ENCODE assay signal across 10 cellular contexts in genomic region chr10:23826399-23826798, GRCh38.
A peak's percentile ranks its signal among the peaks of the same experiment; 100 is the strongest.
DNase-seq lines count a peak whose midpoint lies in the region; ATAC-seq and TF ChIP-seq lines count a peak whose summit lies in the region.
"Had no signal": no experiment of that assay in that cellular context is flagged by ENCODE, and none has a peak within 500 bp of the region (broad histone marks: within the 10 kb centered on the region; RNA-seq: fewer than 3 reads in every experiment).

No MANE protein-coding gene starts in this region.

- peak overlapping the region; percentile 17 for H3K23ac ChIP-seq in neuronal stem cell (ENCODE audit: low read depth, low read length, poor library complexity)

- no peak for TF ChIP-seq CTCF in NB4 (IDR thresholded peaks at IDR 0.05; ENCODE audit: low read depth, low read length)

- POLR2A ChIA-PET in activated CD4-positive, alpha-beta T cell treated with anti-CD3 and anti-CD28 coated beads for 36 hours (lab: Charles Lee): no interaction called here

- no peak overlapping the region for H3K4me3 Mint-ChIP-seq in activated CD4-positive, alpha-beta T cell treated with anti-CD3 and anti-CD28 coated beads for 36 hours

- H3K9me3 ChIP-seq in neuronal stem cell (replicated peaks in 1 of 2; ENCODE audit: control insufficient read depth in 2 of 2, insufficient read depth in 1 of 2, low read depth in 1 of 2, low read length in 2 of 2): no peaks in the 10 kb centered on the region

- no peaks in the 10 kb centered on the region for H3K9me3 Mint-ChIP-seq in activated CD4-positive, alpha-beta T cell treated with anti-CD3 and anti-CD28 coated beads for 36 hours (ENCODE audit: low read depth)

- no peak overlapping the region for H3K27ac ChIP-seq in neuronal stem cell (replicated peaks; ENCODE audit: low read length)

- H3K4me3 ChIP-seq in NB4 (ENCODE audit: low read depth, low read length) (no peak overlapping the region), neuronal stem cell (ENCODE audit: low read length in 2 of 2) (no peak overlapping the region)

- H2BK5ac ChIP-seq in neuronal stem cell (ENCODE audit: low read length): no peak overlapping the region

- no peak overlapping the region for H4K8ac ChIP-seq in neuronal stem cell (ENCODE audit: low read depth, low read length)

- H3K27me3 ChIP-seq in neuronal stem cell (ENCODE audit: control insufficient read depth in 3 of 3, insufficient read depth in 3 of 3, low read depth in 1 of 3, low read length in 3 of 3): no peaks in the 10 kb centered on the region

- no CpG with 5 or more reads among the region's 9 CpGs for WGBS in neuronal stem cell (ENCODE audit: extremely low coverage in 2 of 2, insufficient read length in 2 of 2, insufficient replicate concordance in 1 of 2), 2 donors

- no peaks in the 10 kb centered on the region for H3K4me1 Mint-ChIP-seq in activated CD4-positive, alpha-beta T cell treated with anti-CD3 and anti-CD28 coated beads for 36 hours

- no peak overlapping the region for H3K4me2 ChIP-seq in neuronal stem cell (ENCODE audit: insufficient read depth, low read length, poor library complexity, severe bottlenecking)

- no peak overlapping the region for H3K18ac ChIP-seq in neuronal stem cell (ENCODE audit: low read length)

- peak; percentile 6 for DNase-seq in activated CD4-positive, alpha-beta T cell treated with anti-CD3 and anti-CD28 coated beads for 36 hours
- no peak for DNase-seq in activated CD4-positive, alpha-beta T cell treated with anti-CD3 and anti-CD28 coated beads, Interleukin-2, amount 50 U/mL, for 1 hour
- DNase-seq in NB4 (ENCODE audit: low read depth) (peak; percentile 41), dermis blood vessel endothelial cell (peak; percentile 0), neuronal stem cell (ENCODE audit: low spot score) (peak; percentile 40), activated gamma-delta T cell (lab: John Stamatoyannopoulos, UW) (no peak), DMS79 treated with DMSO at 0.1 percent for 48 hours (lab: John Stamatoyannopoulos, UW) (no peak), anterior cingulate cortex (lab: John Stamatoyannopoulos, UW) (no peak)
- DNase-seq: activated CD4-positive, alpha-beta T cell treated with anti-CD3 and anti-CD28 coated beads, Interleukin-2, amount 50 U/mL, for 48 hours; occipital lobe had no signal

- no peak overlapping the region for H3K14ac ChIP-seq in neuronal stem cell (ENCODE audit: low read length)

- H3K36me3 Mint-ChIP-seq in activated CD4-positive, alpha-beta T cell treated with anti-CD3 and anti-CD28 coated beads for 36 hours (ENCODE audit: low read depth): no peaks in the 10 kb centered on the region

- ATAC-seq in activated CD4-positive, alpha-beta T cell treated with anti-CD3 and anti-CD28 coated beads for 36 hours: no peak

- no peak overlapping the region for H2BK120ac ChIP-seq in neuronal stem cell (ENCODE audit: low read depth, low read length)

- CTCF ChIA-PET in activated CD4-positive, alpha-beta T cell treated with anti-CD3 and anti-CD28 coated beads for 36 hours (lab: Charles Lee): no interaction called here

- H3K36me3 ChIP-seq in neuronal stem cell (replicated peaks in 1 of 2; ENCODE audit: control insufficient read depth in 2 of 2, insufficient read depth in 2 of 2, low read length in 2 of 2): no peaks in the 10 kb centered on the region

- H3K4me1 ChIP-seq in neuronal stem cell (ENCODE audit: control insufficient read depth in 2 of 2, insufficient read depth in 1 of 2, low read depth in 1 of 2, low read length in 2 of 2): no peaks in the 10 kb centered on the region

- H2BK15ac ChIP-seq in neuronal stem cell (ENCODE audit: low read length): no peak overlapping the region

- TF ChIP-seq POLR2A in NB4 (IDR thresholded peaks at IDR 0.05; ENCODE audit: extremely low read depth, insufficient read length): no peak

- intact Hi-C loops in activated CD4-positive, alpha-beta T cell treated with anti-CD3 and anti-CD28 coated beads for 36 hours (cut with DNase I, micrococcal nuclease): no loop called here

- no peak overlapping the region for H3K9ac ChIP-seq in neuronal stem cell (ENCODE audit: low read depth, low read length, poor library complexity)

- no peak overlapping the region for H3K27ac Mint-ChIP-seq in activated CD4-positive, alpha-beta T cell treated with anti-CD3 and anti-CD28 coated beads for 36 hours

- no peak overlapping the region for H2AK5ac ChIP-seq in neuronal stem cell (ENCODE audit: low read depth, low read length)

- H2BK12ac ChIP-seq in neuronal stem cell (ENCODE audit: low read length): no peak overlapping the region

- no peak overlapping the region for H4K91ac ChIP-seq in neuronal stem cell (ENCODE audit: low read depth, low read length, poor library complexity)

- no peaks in the 10 kb centered on the region for H3K79me1 ChIP-seq in neuronal stem cell (ENCODE audit: low read depth, low read length)

- no peaks in the 10 kb centered on the region for H3K27me3 Mint-ChIP-seq in activated CD4-positive, alpha-beta T cell treated with anti-CD3 and anti-CD28 coated beads for 36 hours

- H3K4ac ChIP-seq in neuronal stem cell (ENCODE audit: low read length): no peak overlapping the region

- H2AFZ ChIP-seq in neuronal stem cell (ENCODE audit: low read length): no peak overlapping the region

Comparison
In these comparisons a context has a peak if more than half of its experiments do, and no peak if none do; other contexts are left out.
1. DNase-seq: peak in activated CD4-positive, alpha-beta T cell treated with anti-CD3 and anti-CD28 coated beads for 36 hours (single experiment), NB4 (single experiment), dermis blood vessel endothelial cell (single experiment) and neuronal stem cell (single experiment); none in activated CD4-positive, alpha-beta T cell treated with anti-CD3 and anti-CD28 coated beads, Interleukin-2, amount 50 U/mL, for 1 hour (single experiment), activated gamma-delta T cell (single experiment), DMS79 treated with DMSO at 0.1 percent for 48 hours (single experiment) and anterior cingulate cortex (0 of 58).